8 cellular contexts compared by ENCODE assay signal in the genomic region with DNA sequence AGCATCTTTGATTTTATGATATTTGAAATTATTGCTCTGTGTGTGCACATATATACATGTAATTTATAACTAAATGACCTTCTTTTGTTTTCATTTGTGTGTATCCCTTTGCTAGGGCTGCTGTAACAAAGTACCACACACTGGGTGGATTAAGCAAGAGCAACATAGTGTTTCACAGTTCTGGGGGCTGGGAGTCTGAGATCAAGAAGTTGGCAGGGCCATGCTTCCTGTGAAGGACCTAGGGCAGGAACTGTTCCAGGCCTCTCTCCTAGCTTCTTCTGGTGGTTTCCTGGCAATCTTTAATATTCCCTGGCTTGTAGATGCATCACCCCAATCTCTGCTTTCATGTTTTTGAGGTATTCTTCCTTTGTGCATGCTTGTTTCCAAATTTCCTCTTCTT.
"Had no signal": no experiment of that assay in that cellular context is flagged by ENCODE, and none has a peak within 500 bp of the region (broad histone marks: within the 10 kb centered on the region; RNA-seq: fewer than 3 reads in every experiment).

No MANE protein-coding gene starts in this region.

- H3K9ac ChIP-seq: GM23248 had no signal

- H3K27ac Mint-ChIP-seq: GM23338, H9, HFFc6 had no signal

- H3K4me2 ChIP-seq: GM23338 had no signal

- H2AFZ ChIP-seq: GM23248, GM23338 had no signal

- H3K4me1 Mint-ChIP-seq: H9 had no signal

- H3K4me3 ChIP-seq: GM23248, GM23338, HAP-1 had no signal

- H3K4me3 Mint-ChIP-seq: GM23338, H9, HFFc6 had no signal

- H3K36me3 ChIP-seq: HAP-1 had no signal

- H3K27ac ChIP-seq: GM23248 had no signal

- H3K9me3 ChIP-seq: HAP-1 had no signal

- H3K4me1 ChIP-seq: HAP-1 had no signal

- H3K9me3 Mint-ChIP-seq: GM23338, H9 had no signal

- DNase-seq: GM23248, GOT3, H7, H9, HCEC 1CT, HFFc6 had no signal
